In genomic region chr10:93416824-93417223, GRCh38 we compare ENCODE assay signal across 21 cellular contexts.
"Had no signal": no experiment of that assay in that cellular context is flagged by ENCODE, and none has a peak within 500 bp of the region (broad histone marks: within the 10 kb centered on the region; RNA-seq: fewer than 3 reads in every experiment).

No MANE protein-coding gene starts in this region.

- H3K36me3 Mint-ChIP-seq: memory B cell; natural killer cell treated with Interleukin-12 subunit alpha and Interleukin-12 subunit beta and Interleukin-15 and Interleukin-18, amount 100 ng/mL, for 72 hours had no signal

- ATAC-seq: natural killer cell treated with Interleukin-12 subunit alpha and Interleukin-12 subunit beta and Interleukin-15 and Interleukin-18, amount 100 ng/mL, for 72 hours; pancreas; stimulated activated naive B cell treated with anti-CD40 and anti-IgM and Interleukin-4, amounts not matched to agents 10 μg/mL and 1 μg/mL and 100 μg/mL, for 72 hours; stimulated activated naive CD8-positive, alpha-beta T cell treated with anti-CD3 and anti-CD28 coated beads, Interleukin-15, amount 100 ng/mL, for 72 hours had no signal

- FAIRE-seq: pancreas had no signal

- H3K27me3 ChIP-seq: esophagus muscularis mucosa, gastrocnemius medialis, left lung, neural progenitor cell, pancreas, testis, transverse colon had no signal

- H3K4me2 ChIP-seq: neural progenitor cell had no signal

- H3K9ac ChIP-seq: neural progenitor cell had no signal

- H3K27ac ChIP-seq: epithelial cell of prostate, left lung, lower lobe of right lung, neural progenitor cell, pancreas, prostate gland, testis, transverse colon had no signal

- H3K4me3 ChIP-seq: esophagus muscularis mucosa, gastrocnemius medialis, left lung, lower lobe of right lung, neural progenitor cell, pancreas, prostate gland, skin epidermis, testis, transverse colon had no signal

- H3K4me3 Mint-ChIP-seq: memory B cell; natural killer cell treated with Interleukin-12 subunit alpha and Interleukin-12 subunit beta and Interleukin-15 and Interleukin-18, amount 100 ng/mL, for 72 hours; stimulated activated naive B cell treated with anti-CD40 and anti-IgM and Interleukin-4, amounts not matched to agents 10 μg/mL and 1 μg/mL and 100 μg/mL, for 72 hours; stimulated activated naive CD8-positive, alpha-beta T cell treated with anti-CD3 and anti-CD28 coated beads, Interleukin-15, amount 100 ng/mL, for 72 hours had no signal

- H3K36me3 ChIP-seq: gastrocnemius medialis, neural progenitor cell, pancreas, prostate gland had no signal

- H3K4me1 ChIP-seq: pancreas, testis had no signal

- H3K9me3 ChIP-seq: esophagus muscularis mucosa, gastrocnemius medialis, left lung, lower lobe of right lung, pancreas, prostate gland, testis, transverse colon had no signal

- H3K9me3 Mint-ChIP-seq: natural killer cell treated with Interleukin-12 subunit alpha and Interleukin-12 subunit beta and Interleukin-15 and Interleukin-18, amount 100 ng/mL, for 72 hours; stimulated activated naive B cell treated with anti-CD40 and anti-IgM and Interleukin-4, amounts not matched to agents 10 μg/mL and 1 μg/mL and 100 μg/mL, for 72 hours; stimulated activated naive CD8-positive, alpha-beta T cell treated with anti-CD3 and anti-CD28 coated beads, Interleukin-15, amount 100 ng/mL, for 72 hours had no signal

- H2AFZ ChIP-seq: neural progenitor cell had no signal

- H3K27ac Mint-ChIP-seq: memory B cell; stimulated activated naive B cell treated with anti-CD40 and anti-IgM and Interleukin-4, amounts not matched to agents 10 μg/mL and 1 μg/mL and 100 μg/mL, for 72 hours; stimulated activated naive CD8-positive, alpha-beta T cell treated with anti-CD3 and anti-CD28 coated beads, Interleukin-15, amount 100 ng/mL, for 72 hours had no signal

- DNase-seq: effector memory CD4-positive, alpha-beta T cell; islet precursor cell; lower lobe of right lung; midbrain; pancreas; retina; stimulated activated CD4-positive, alpha-beta T cell treated with anti-CD3 and anti-CD28 coated beads, Interleukin-2, amount 100 ng/mL, for 24 hours; stimulated activated CD4-positive, alpha-beta T cell treated with anti-CD3 and anti-CD28 coated beads, Interleukin-4, amount 100 ng/mL, for 4 hours; stimulated activated naive B cell treated with anti-CD40 and anti-IgM and Interleukin-4, amounts not matched to agents 10 μg/mL and 1 μg/mL and 100 μg/mL, for 72 hours; stimulated activated naive CD8-positive, alpha-beta T cell treated with anti-CD3 and anti-CD28 coated beads, Interleukin-15, amount 100 ng/mL, for 72 hours; testis; transverse colon had no signal

- H3K27me3 Mint-ChIP-seq: stimulated activated naive CD8-positive, alpha-beta T cell treated with anti-CD3 and anti-CD28 coated beads, Interleukin-15, amount 100 ng/mL, for 72 hours had no signal
